8 cellular contexts compared by ENCODE assay signal in the genomic region with DNA sequence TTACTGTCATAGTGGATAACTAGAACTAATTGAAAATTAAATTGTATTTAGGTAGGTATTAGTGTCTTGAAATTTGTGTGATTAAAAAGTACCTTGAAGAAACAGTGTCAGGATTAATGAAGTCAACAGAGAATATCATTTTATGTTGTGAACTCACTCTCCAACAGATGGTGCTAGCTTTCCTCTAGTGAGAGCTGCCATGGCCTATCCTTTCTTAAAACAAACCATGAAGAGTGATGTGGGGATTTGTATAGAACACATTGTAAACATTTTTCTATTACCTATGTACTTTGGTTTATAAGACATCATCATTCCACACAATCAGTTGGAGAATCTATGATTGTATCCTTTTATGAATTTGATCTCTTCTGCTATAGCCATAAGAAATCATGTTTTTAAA. TPM values are rescaled to one million over a fixed set of nuclear protein-coding genes. Genes with fewer than 3 reads are reported as not detected.
DNase-seq lines count a peak whose midpoint lies in the region; ATAC-seq, FAIRE-seq and TF ChIP-seq lines count a peak whose summit lies in the region.

No MANE protein-coding gene starts in this region.

- peaks cover 0 to 12% (median 4%) of the 10 kb centered on the region in 4 donors for H3K4me1 ChIP-seq in stomach

- peaks cover 0 to under 1% (median 0%) of the 10 kb centered on the region in 4 donors for H3K9me3 ChIP-seq in stomach

- intact Hi-C loops in stomach (cut with DNase I; ENCODE audit: low total_unique reads), result loop anchor here (5.0 kb wide), 1 partner anchor 120 kb away; no protein-coding TSS in a partner anchor

- DNase-seq in AG10803 (ENCODE audit: low read depth), result peak; percentile 23
- DNase-seq in GM10266 (ENCODE audit: extremely low spot score), result peak; percentile 56
- DNase-seq in LoVo (ENCODE audit: low spot score), result peak; percentile 49
- DNase-seq in SW480 (ENCODE audit: low spot score), result peak; percentile 62
- DNase-seq in frontal cortex (ENCODE audit: low spot score in 2 of 2), result peak; percentile 34 to 38
- DNase-seq in stomach, result no peak

- no peak overlapping the region for H3K27ac ChIP-seq in stomach

- H3K27me3 ChIP-seq in stomach, result no peaks in the 10 kb centered on the region

- H3K36me3 ChIP-seq in stomach, result no peaks in the 10 kb centered on the region

- peak; percentile 55 for TF ChIP-seq CTCF in AG10803 (conservative IDR thresholded peaks at IDR 0.05; ENCODE audit: low read length)
- peak; percentile 58 for TF ChIP-seq CTCF in GM10266 (IDR thresholded peaks at IDR 0.05; ENCODE audit: control insufficient read depth, insufficient read depth, low read depth, missing control alignments)
- peak in 4 of 7 experiments; percentile 8 to 39 (median 26) for TF ChIP-seq CTCF in stomach (IDR thresholded peaks at IDR 0.05)

- ATAC-seq in GM18873 (IDR thresholded peaks at IDR 0.05; ENCODE audit: low FRiP score, unreplicated experiment) (no peak), GM19463 (IDR thresholded peaks at IDR 0.05; ENCODE audit: unreplicated experiment) (no peak)

- TF ChIP-seq POLR2A in stomach (IDR thresholded peaks at IDR 0.05), result no peak

- FAIRE-seq in frontal cortex (lab: Jason Lieb, UNC), result peak; percentile 61

- no peak for TF ChIP-seq EP300 in stomach (IDR thresholded peaks at IDR 0.05)

- H3K4me3 ChIP-seq in AG10803 (ENCODE audit: low read length) (no peak overlapping the region), stomach (no peak overlapping the region)

RNA-seq across cellular contexts. Expression of a gene that starts 4.8 kb away (rescaled TPM):
- total RNA-seq in frontal cortex (36.7 TPM), stomach (1 to 10 TPM in 1 of 5 donors, not detected in 4; 6.8 TPM)
- under 1 TPM in 2 of 3 donors, not detected in 1; 0.38 to 0.44 TPM for polyA plus RNA-seq in stomach

RNA-seq across cellular contexts. Expression of a gene that starts 23.2 kb away (rescaled TPM):
- 19.6 TPM for total RNA-seq in frontal cortex
- 10 to 100 TPM in 3 of 5 donors, 1 to 10 TPM in 2; 1.2 to 22.4 (median 11.6) TPM for total RNA-seq in stomach
- 1 to 10 TPM; 4.6 to 6.5 (median 4.7) TPM for polyA plus RNA-seq in stomach

RNA-seq across cellular contexts. Expression of a gene that starts 42.1 kb away (rescaled TPM):
- total RNA-seq in frontal cortex, result 72.6 TPM
- 100 to 1,000 TPM; 125 to 265 (median 158) TPM for total RNA-seq in stomach
- 10 to 100 TPM; 38.5 to 76.7 (median 49.2) TPM for polyA plus RNA-seq in stomach
